In the genomic region with DNA sequence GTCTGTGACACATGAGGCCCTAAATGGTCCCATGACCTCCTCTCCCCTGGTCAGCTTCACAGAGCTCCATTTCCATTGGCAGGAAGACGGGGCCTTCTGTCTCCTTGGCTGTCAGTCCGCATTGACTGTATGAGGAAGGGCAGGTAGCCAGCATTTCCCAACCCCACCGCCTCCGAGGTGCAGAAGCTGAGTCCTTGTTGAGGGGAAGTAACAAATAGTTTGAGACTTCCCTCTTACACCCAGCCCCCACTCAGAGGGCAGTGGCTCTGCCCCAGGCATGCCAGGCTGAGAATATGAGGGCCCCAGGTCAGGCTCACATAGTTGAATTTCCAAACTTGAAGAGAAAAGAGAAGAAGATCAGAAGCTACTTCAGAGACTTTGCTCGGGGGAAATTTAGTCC, we compare ENCODE assay signal across 1 cellular context.
TF ChIP-seq lines count a peak whose summit lies in the region.

No MANE protein-coding gene starts in this region.

TF ChIP-seq in HepG2, 621 proteins besides CTCF, POLR2A, EP300 and RAD21 (continued from another document):
- no peak for TF ChIP-seq BCLAF1 (IDR thresholded peaks at IDR 0.05)
